1 cellular context compared by ENCODE assay signal in the genomic region with DNA sequence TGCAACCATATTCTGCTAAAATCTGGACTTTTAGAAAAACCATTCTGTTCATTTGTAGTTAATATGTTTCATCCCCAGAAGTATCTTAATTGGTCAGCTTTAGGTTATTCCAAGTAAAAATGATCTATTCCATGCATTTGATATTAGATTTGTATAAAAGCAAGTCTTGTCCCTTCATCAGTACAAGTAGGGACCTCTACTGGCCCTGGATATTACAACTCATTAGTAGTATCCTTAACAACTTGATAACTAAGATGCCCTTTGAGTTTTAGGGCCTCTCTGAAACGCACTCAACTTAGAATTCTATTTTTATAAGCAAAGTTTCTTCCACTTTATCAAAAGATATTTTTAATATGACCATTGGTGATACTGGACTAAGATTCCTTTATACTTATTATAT.
TF ChIP-seq lines count a peak whose summit lies in the region.

No MANE protein-coding gene starts in this region.

TF ChIP-seq in SK-N-SH treated with all-trans-retinoic acid at 6 μM for 48 hours, 23 proteins besides CTCF, POLR2A, EP300 and RAD21 (continued from another document):
- TF ChIP-seq TSHZ2 (CRISPR knock-in tag; IDR thresholded peaks at IDR 0.05) (no peak), PPARA (CRISPR knock-in tag; IDR thresholded peaks at IDR 0.05; ENCODE audit: borderline replicate concordance) (no peak), ZNF565 (CRISPR knock-in tag; conservative IDR thresholded peaks at IDR 0.05; ENCODE audit: low read depth) (no peak), TOX (CRISPR knock-in tag; IDR thresholded peaks at IDR 0.05; ENCODE audit: borderline replicate concordance) (no peak), ZNF70 (CRISPR knock-in tag; IDR thresholded peaks at IDR 0.05) (no peak), ESRRG (CRISPR knock-in tag; IDR thresholded peaks at IDR 0.05) (no peak), ZC3H10 (CRISPR knock-in tag; IDR thresholded peaks at IDR 0.05) (no peak), CREB5 (CRISPR knock-in tag; IDR thresholded peaks at IDR 0.05; ENCODE audit: low read depth) (no peak), PATZ1 (CRISPR knock-in tag; IDR thresholded peaks at IDR 0.05; ENCODE audit: borderline replicate concordance) (no peak), SNAI2 (CRISPR knock-in tag; IDR thresholded peaks at IDR 0.05) (no peak), ARNTL (CRISPR knock-in tag; IDR thresholded peaks at IDR 0.05; ENCODE audit: borderline replicate concordance, low read depth) (no peak)
- TF ChIP-seq, protein P1, sequence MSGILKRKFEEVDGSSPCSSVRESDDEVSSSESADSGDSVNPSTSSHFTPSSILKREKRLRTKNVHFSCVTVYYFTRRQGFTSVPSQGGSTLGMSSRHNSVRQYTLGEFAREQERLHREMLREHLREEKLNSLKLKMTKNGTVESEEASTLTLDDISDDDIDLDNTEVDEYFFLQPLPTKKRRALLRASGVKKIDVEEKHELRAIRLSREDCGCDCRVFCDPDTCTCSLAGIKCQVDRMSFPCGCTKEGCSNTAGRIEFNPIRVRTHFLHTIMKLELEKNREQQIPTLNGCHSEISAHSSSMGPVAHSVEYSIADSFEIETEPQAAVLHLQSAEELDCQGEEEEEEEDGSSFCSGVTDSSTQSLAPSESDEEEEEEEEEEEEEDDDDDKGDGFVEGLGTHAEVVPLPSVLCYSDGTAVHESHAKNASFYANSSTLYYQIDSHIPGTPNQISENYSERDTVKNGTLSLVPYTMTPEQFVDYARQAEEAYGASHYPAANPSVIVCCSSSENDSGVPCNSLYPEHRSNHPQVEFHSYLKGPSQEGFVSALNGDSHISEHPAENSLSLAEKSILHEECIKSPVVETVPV (CRISPR knock-in tag; IDR thresholded peaks at IDR 0.05) = no peak
- TF ChIP-seq, protein P2, sequence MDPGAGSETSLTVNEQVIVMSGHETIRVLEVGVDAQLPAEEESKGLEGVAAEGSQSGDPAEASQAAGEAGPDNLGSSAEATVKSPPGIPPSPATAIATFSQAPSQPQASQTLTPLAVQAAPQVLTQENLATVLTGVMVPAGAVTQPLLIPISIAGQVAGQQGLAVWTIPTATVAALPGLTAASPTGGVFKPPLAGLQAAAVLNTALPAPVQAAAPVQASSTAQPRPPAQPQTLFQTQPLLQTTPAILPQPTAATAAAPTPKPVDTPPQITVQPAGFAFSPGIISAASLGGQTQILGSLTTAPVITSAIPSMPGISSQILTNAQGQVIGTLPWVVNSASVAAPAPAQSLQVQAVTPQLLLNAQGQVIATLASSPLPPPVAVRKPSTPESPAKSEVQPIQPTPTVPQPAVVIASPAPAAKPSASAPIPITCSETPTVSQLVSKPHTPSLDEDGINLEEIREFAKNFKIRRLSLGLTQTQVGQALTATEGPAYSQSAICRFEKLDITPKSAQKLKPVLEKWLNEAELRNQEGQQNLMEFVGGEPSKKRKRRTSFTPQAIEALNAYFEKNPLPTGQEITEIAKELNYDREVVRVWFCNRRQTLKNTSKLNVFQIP (CRISPR knock-in tag; IDR thresholded peaks at IDR 0.05; ENCODE audit: borderline replicate concordance, low read depth) = no peak
